ENCODE assay signal across 7 cellular contexts in the genomic region with DNA sequence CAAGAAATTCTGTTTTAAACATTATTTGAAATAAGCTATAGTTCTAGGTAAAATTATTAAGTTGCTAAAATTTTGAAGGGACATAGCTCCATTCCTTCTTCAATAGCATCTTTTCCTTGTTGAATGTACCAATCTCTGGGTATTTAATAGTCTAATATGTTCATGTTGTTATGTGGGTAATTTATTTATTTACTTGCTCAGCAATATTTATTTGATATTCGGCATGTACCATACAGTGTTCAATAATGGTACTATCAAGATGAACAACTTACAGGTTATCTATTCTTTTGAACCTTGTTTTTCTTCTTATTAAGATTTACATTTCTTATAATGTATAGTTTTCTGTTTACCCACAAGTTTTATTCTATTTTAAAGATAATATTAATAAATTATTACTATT.
"Had no signal": no experiment of that assay in that cellular context is flagged by ENCODE, and none has a peak within 500 bp of the region (broad histone marks: within the 10 kb centered on the region; RNA-seq: fewer than 3 reads in every experiment).

No MANE protein-coding gene starts in this region.

- H3K4me1 Mint-ChIP-seq: GM23338, H9 had no signal

- H3K27ac Mint-ChIP-seq: GM23338, H9 had no signal

- H3K4me3 Mint-ChIP-seq: GM23338, H9 had no signal

- FAIRE-seq: H1, H54, HTR-8/SVneo had no signal

- H3K4me3 ChIP-seq: GM23338 had no signal

- H2AFZ ChIP-seq: GM23338 had no signal

- ATAC-seq: GM23338 had no signal

- H3K4me2 ChIP-seq: GM23338 had no signal

- DNase-seq: H9, HCEC 1CT, KBM-7 had no signal
